In genomic region chr15:41416162-41416741, GRCh38 we compare ENCODE assay signal across 1 cellular context.
TF ChIP-seq lines count a peak whose summit lies in the region.

No MANE protein-coding gene starts in this region.

TF ChIP-seq in HEK293, 187 proteins besides CTCF, POLR2A, EP300 and RAD21 (continued from another document):
- TF ChIP-seq INSM2 (tag by site-specific recombination; IDR thresholded peaks at IDR 0.05) (no peak), ZBTB6 (tag by site-specific recombination; IDR thresholded peaks at IDR 0.05) (no peak)
